8 cellular contexts compared by ENCODE assay signal in the genomic region with DNA sequence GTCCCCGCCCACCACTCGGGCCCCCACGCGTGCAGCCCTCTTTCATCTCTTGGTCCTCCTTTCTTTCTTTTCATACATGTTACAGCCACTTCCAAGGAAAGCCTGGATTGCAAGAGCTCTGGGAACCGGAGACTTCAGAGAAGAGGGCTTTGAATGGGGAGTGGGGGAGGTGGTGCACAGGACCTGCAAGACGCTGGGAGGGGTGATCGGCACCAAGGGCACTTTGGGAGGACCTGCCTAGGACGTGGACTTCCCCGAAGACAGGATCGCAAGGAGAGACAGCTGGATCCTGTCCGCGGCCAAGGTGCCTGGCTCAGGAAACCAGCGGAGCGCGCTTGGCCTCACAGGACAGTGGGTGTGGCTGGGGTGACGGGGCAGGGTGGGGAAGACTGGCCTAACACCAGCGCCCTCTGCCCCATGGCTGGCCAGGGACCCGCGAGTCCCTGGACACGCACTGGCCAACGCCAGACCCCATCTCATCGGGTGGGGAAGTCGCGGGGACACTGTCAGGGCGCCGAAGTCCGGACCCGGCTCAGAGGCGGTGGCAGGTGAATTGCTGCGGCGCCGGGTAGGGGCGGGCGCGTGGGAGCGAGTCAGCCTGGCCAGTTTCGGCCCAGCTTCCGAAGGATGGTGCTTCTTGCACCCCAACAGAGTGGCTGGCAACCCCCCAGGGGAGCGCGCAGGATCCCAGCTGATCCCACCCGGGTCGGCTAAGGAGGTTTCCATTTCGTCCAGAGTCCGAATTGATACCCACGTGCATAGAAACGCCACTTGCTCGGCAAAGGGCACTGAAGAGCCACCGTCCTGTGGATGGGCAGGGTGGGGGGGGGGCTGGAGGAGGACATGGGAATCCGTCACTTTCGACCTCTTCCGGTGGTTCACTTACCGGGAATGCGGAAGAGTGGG. TPM values are rescaled to one million over a fixed set of nuclear protein-coding genes. Genes with fewer than 3 reads are reported as not detected.
DNase-seq lines count a peak whose midpoint lies in the region; ATAC-seq and TF ChIP-seq lines count a peak whose summit lies in the region.

No MANE protein-coding gene starts in this region.

- TF ChIP-seq CTCF in GM12875 (IDR thresholded peaks at IDR 0.05; ENCODE audit: borderline replicate concordance, insufficient read depth, low read depth, low read length) (no peak), VCaP (conservative IDR thresholded peaks at IDR 0.05) (no peak), psoas muscle (IDR thresholded peaks at IDR 0.05) (no peak), GM13977 (IDR thresholded peaks at IDR 0.05; ENCODE audit: extremely low read depth, insufficient read depth, missing control alignments) (no peak)

- in situ Hi-C loops in GM13977 (cut with MboI; ENCODE audit: low pct_unique_long_range_greater_than_20kb, low sequenced_read_pairs, unreplicated experiment), result loop anchor here (25.0 kb wide), 1 partner anchor 287 kb away; no protein-coding TSS in a partner anchor

- 0 to 1% (median 0%) methylated on average over 46 to 53 of the region's 53 CpGs for WGBS in psoas muscle, 3 donors

- H3K4me1 ChIP-seq in psoas muscle, result peaks cover 18% of the 10 kb centered on the region

- peak overlapping the region; percentile 36 for H3K4me3 ChIP-seq in GM12875 (ENCODE audit: low read depth, low read length)
- peak overlapping the region; percentile 75 for H3K4me3 ChIP-seq in psoas muscle

- H3K27me3 ChIP-seq in psoas muscle (ENCODE audit: insufficient read depth in 3 of 3, low read length in 2 of 3), result no peaks in the 10 kb centered on the region

- H3K27ac ChIP-seq in VCaP (peak overlapping the region; percentile 53; the same call in 1 of the 2 replicates), psoas muscle (peak overlapping the region; percentile 97)

- H3K9me3 ChIP-seq in psoas muscle, result no peaks in the 10 kb centered on the region

- no peaks in the 10 kb centered on the region for H3K36me3 ChIP-seq in psoas muscle (ENCODE audit: insufficient read depth in 1 of 2, low read depth in 1 of 2)

- peak; percentile 79 for DNase-seq in left cardiac atrium
- peak; percentile 71 to 87 for DNase-seq in psoas muscle
- DNase-seq in DMS114 treated with DMSO at 0.1 percent for 48 hours (lab: John Stamatoyannopoulos, UW; ENCODE audit: unreplicated experiment), result no peak
- no peak for DNase-seq in GM13977 (ENCODE audit: low spot score)
- no peak for DNase-seq in GF-D8 (lab: John Stamatoyannopoulos, UW)

- intact Hi-C loops in left cardiac atrium (cut with DNase I) (loop anchor here in 1 of 2 donors (5.0 to 10.0 kb wide), 4 partner anchors 182 to 355 kb away; no protein-coding TSS in a partner anchor), psoas muscle (cut with DNase I) (loop anchor here (2.0 to 10.0 kb wide), 11 partner anchors 37 to 355 kb away; partner anchors contain the start of genes CD93 (in 1 of the 2) and NXT1 (in 1 of the 2))

- ATAC-seq in left cardiac atrium, result peak; percentile 27 to 51
- ATAC-seq in psoas muscle, result peak; percentile 55 to 67 (median 64)
- no peak for ATAC-seq in GM21447 (IDR thresholded peaks at IDR 0.05; ENCODE audit: unreplicated experiment)

RNA-seq across cellular contexts. Expression of gene THBD, which starts 0.7 kb away (rescaled TPM):
- total RNA-seq in left cardiac atrium (10 to 100 TPM; 20.6 to 50.5 TPM), psoas muscle (10 to 100 TPM in 3 of 4 donors, 1 to 10 TPM in 1; 6.5 to 75.3 (median 55.2) TPM)
- polyA plus RNA-seq in psoas muscle, result 100 to 1,000 TPM in 1 of 3 donors, 10 to 100 TPM in 2; 10.8 to 604 (median 12.9) TPM

RNA-seq across cellular contexts. Expression of gene SSTR4, which starts 15.1 kb away (rescaled TPM):
- total RNA-seq in left cardiac atrium (not detected), psoas muscle (not detected)
- polyA plus RNA-seq in psoas muscle, result not detected

RNA-seq across cellular contexts. Expression of gene CD93, which starts 35.9 kb away (rescaled TPM):
- 100 to 1,000 TPM in 1 of 2 donors, 10 to 100 TPM in 1; 46.3 to 102 TPM for total RNA-seq in left cardiac atrium
- 10 to 100 TPM; 17.6 to 35.7 (median 34.6) TPM for total RNA-seq in psoas muscle
- 10 to 100 TPM in 1 of 3 donors, 1 to 10 TPM in 2; 7.7 to 15.5 (median 9.5) TPM for polyA plus RNA-seq in psoas muscle

Comparison
In these comparisons a context has a peak if more than half of its experiments do, and no peak if none do; other contexts are left out.
1. DNase-seq: peak in left cardiac atrium (single experiment) and psoas muscle (2 of 2); none in DMS114 treated with DMSO at 0.1 percent for 48 hours (single experiment), GM13977 (single experiment) and GF-D8 (single experiment).